ENCODE assay signal across 26 cellular contexts in genomic region chr16:68833251-68833650, GRCh38.
"Had no signal": no experiment of that assay in that cellular context is flagged by ENCODE, and none has a peak within 500 bp of the region (broad histone marks: within the 10 kb centered on the region; RNA-seq: fewer than 3 reads in every experiment).

No MANE protein-coding gene starts in this region.

- H3K4me3 Mint-ChIP-seq: memory B cell; naive thymus-derived CD8-positive, alpha-beta T cell; nephron; neural progenitor cell; stimulated activated naive CD8-positive, alpha-beta T cell treated with anti-CD3 and anti-CD28 coated beads, Interleukin-15, Interleukin-2, amounts not matched to agents 100 ng/mL and 50 ng/mL, for 24 hours had no signal

- H3K36me3 ChIP-seq: left ventricle myocardium inferior, neural progenitor cell, ovary, thoracic aorta, upper lobe of right lung had no signal

- H2AFZ ChIP-seq: neural progenitor cell had no signal

- H3K27me3 ChIP-seq: neural progenitor cell, ovary, suprapubic skin, tibial artery, upper lobe of right lung had no signal

- H3K27ac Mint-ChIP-seq: memory B cell; naive thymus-derived CD8-positive, alpha-beta T cell; nephron; neural progenitor cell; progenitor cell of endocrine pancreas; stimulated activated naive CD8-positive, alpha-beta T cell treated with anti-CD3 and anti-CD28 coated beads, Interleukin-15, Interleukin-2, amounts not matched to agents 100 ng/mL and 50 ng/mL, for 24 hours had no signal

- H3K27me3 Mint-ChIP-seq: naive thymus-derived CD8-positive, alpha-beta T cell; progenitor cell of endocrine pancreas; stimulated activated naive CD8-positive, alpha-beta T cell treated with anti-CD3 and anti-CD28 coated beads, Interleukin-15, Interleukin-2, amounts not matched to agents 100 ng/mL and 50 ng/mL, for 24 hours had no signal

- FAIRE-seq: kidney, urothelium cell line had no signal

- H3K9me3 ChIP-seq: left ventricle myocardium inferior, ovary, suprapubic skin, thoracic aorta, tibial artery, upper lobe of right lung had no signal

- ATAC-seq: left colon; naive thymus-derived CD8-positive, alpha-beta T cell; right cardiac atrium; sciatic nerve; upper lobe of right lung had no signal

- H3K9me3 Mint-ChIP-seq: memory B cell; naive thymus-derived CD8-positive, alpha-beta T cell; nephron; neural progenitor cell; stimulated activated naive CD8-positive, alpha-beta T cell treated with anti-CD3 and anti-CD28 coated beads, Interleukin-15, Interleukin-2, amounts not matched to agents 100 ng/mL and 50 ng/mL, for 24 hours had no signal

- H3K4me3 ChIP-seq: left ventricle myocardium inferior, lung, neural progenitor cell, ovary, skin epidermis, suprapubic skin, thoracic aorta, tibial artery, upper lobe of right lung had no signal

- H3K4me2 ChIP-seq: neural progenitor cell had no signal

- H3K27ac ChIP-seq: left ventricle myocardium inferior, neural progenitor cell, ovary, skin epidermis, suprapubic skin, thoracic aorta, tibial artery, upper lobe of right lung had no signal

- H3K4me1 ChIP-seq: left ventricle myocardium inferior, neural progenitor cell, suprapubic skin, tibial artery, upper lobe of right lung had no signal

- H3K9ac ChIP-seq: neural progenitor cell had no signal

- DNase-seq: hippocampal formation; kidney; left colon; left ventricle myocardium inferior; naive thymus-derived CD8-positive, alpha-beta T cell; ovary; right cardiac atrium; stimulated activated CD4-positive, alpha-beta T cell treated with anti-CD3 and anti-CD28 coated beads, Interleukin-12 subunit alpha, Interleukin-12 subunit beta, amount 100 ng/mL, for 4 hours; stimulated activated CD4-positive, alpha-beta T cell treated with anti-CD3 and anti-CD28 coated beads, Interleukin-15, amount 100 ng/mL, for 24 hours; stimulated activated CD4-positive, alpha-beta T cell treated with anti-CD3 and anti-CD28 coated beads, Interleukin-2, amount 100 ng/mL, for 24 hours; stimulated activated CD4-positive, alpha-beta T cell treated with anti-CD3 and anti-CD28 coated beads, Interleukin-4, amount 100 ng/mL, for 1 hour; stimulated activated naive CD4-positive, alpha-beta T cell; tibial artery; trophoblast cell; upper lobe of right lung had no signal

- H3K36me3 Mint-ChIP-seq: memory B cell; naive thymus-derived CD8-positive, alpha-beta T cell; neural progenitor cell had no signal

- H3K4me1 Mint-ChIP-seq: memory B cell, nephron, neural progenitor cell had no signal
